10 cellular contexts compared by ENCODE assay signal in genomic region chr2:54589038-54589339, GRCh38.
A peak's percentile ranks its signal among the peaks of the same experiment; 100 is the strongest.
DNase-seq lines count a peak whose midpoint lies in the region; ATAC-seq lines count a peak whose summit lies in the region.
"Had no signal": no experiment of that assay in that cellular context is flagged by ENCODE, and none has a peak within 500 bp of the region (broad histone marks: within the 10 kb centered on the region; RNA-seq: fewer than 3 reads in every experiment).

No MANE protein-coding gene starts in this region.

- ATAC-seq in T-helper 17 cell: no peak
- ATAC-seq in right cardiac atrium: no peak
- no peak for ATAC-seq in stimulated activated naive CD8-positive, alpha-beta T cell treated with anti-CD3 and anti-CD28 coated beads, Interleukin-15, amount 100 ng/mL, for 72 hours
- ATAC-seq: HCT116 had no signal

- H3K4me1 Mint-ChIP-seq in activated T-cell treated with anti-CD3 and anti-CD28 coated beads, Interleukin-2, amount 50 U/mL, for 24 hours (ENCODE audit: low read depth): peaks cover 91% of the 10 kb centered on the region
- peaks cover 67% of the 10 kb centered on the region for H3K4me1 Mint-ChIP-seq in T-helper 17 cell
- peaks cover 93% of the 10 kb centered on the region for H3K4me1 Mint-ChIP-seq in stimulated activated naive CD8-positive, alpha-beta T cell treated with anti-CD3 and anti-CD28 coated beads, Interleukin-15, amount 100 ng/mL, for 72 hours

- H3K9me3 ChIP-seq in T-helper 17 cell (ENCODE audit: control insufficient read depth, low read length, poor library complexity, severe bottlenecking): no peaks in the 10 kb centered on the region
- no peaks in the 10 kb centered on the region for H3K9me3 ChIP-seq in right cardiac atrium (ENCODE audit: control insufficient read depth, low read length)

- H3K27ac ChIP-seq in right cardiac atrium (ENCODE audit: low read length): peak overlapping the region; percentile 92

- H3K4me1 ChIP-seq in right cardiac atrium (ENCODE audit: control insufficient read depth, insufficient read depth, low read length): peaks cover 22% of the 10 kb centered on the region

- no peaks in the 10 kb centered on the region for H3K27me3 ChIP-seq in right cardiac atrium (ENCODE audit: control insufficient read depth, insufficient read depth)

- H3K27me3 Mint-ChIP-seq in activated T-cell treated with anti-CD3 and anti-CD28 coated beads, Interleukin-2, amount 50 U/mL, for 24 hours: no peaks in the 10 kb centered on the region
- H3K27me3 Mint-ChIP-seq in T-helper 17 cell: no peaks in the 10 kb centered on the region
- H3K27me3 Mint-ChIP-seq in stimulated activated naive CD8-positive, alpha-beta T cell treated with anti-CD3 and anti-CD28 coated beads, Interleukin-15, amount 100 ng/mL, for 72 hours: no peaks in the 10 kb centered on the region

- no peaks in the 10 kb centered on the region for H3K9me3 Mint-ChIP-seq in activated T-cell treated with anti-CD3 and anti-CD28 coated beads, Interleukin-2, amount 50 U/mL, for 24 hours
- no peaks in the 10 kb centered on the region for H3K9me3 Mint-ChIP-seq in stimulated activated naive CD8-positive, alpha-beta T cell treated with anti-CD3 and anti-CD28 coated beads, Interleukin-15, amount 100 ng/mL, for 72 hours

- 68% methylated on average over 4 of the region's 4 CpGs for WGBS in right cardiac atrium

- no peaks in the 10 kb centered on the region for H3K36me3 Mint-ChIP-seq in activated T-cell treated with anti-CD3 and anti-CD28 coated beads, Interleukin-2, amount 50 U/mL, for 24 hours (ENCODE audit: low read depth)
- H3K36me3 Mint-ChIP-seq in T-helper 17 cell (ENCODE audit: low read depth): no peaks in the 10 kb centered on the region

- peak overlapping the region; percentile 60 for H3K4me3 Mint-ChIP-seq in activated T-cell treated with anti-CD3 and anti-CD28 coated beads, Interleukin-2, amount 50 U/mL, for 24 hours
- H3K4me3 Mint-ChIP-seq in T-helper 17 cell: peak overlapping the region; percentile 63
- H3K4me3 Mint-ChIP-seq in stimulated activated naive CD8-positive, alpha-beta T cell treated with anti-CD3 and anti-CD28 coated beads, Interleukin-15, amount 100 ng/mL, for 72 hours: peak overlapping the region; percentile 58 to 76

- intact Hi-C loops in right cardiac atrium (cut with DNase I): no loop called here

- no peak overlapping the region for H3K4me3 ChIP-seq in right cardiac atrium (ENCODE audit: low read length)

- peak overlapping the region; percentile 94 for H3K27ac Mint-ChIP-seq in activated T-cell treated with anti-CD3 and anti-CD28 coated beads, Interleukin-2, amount 50 U/mL, for 24 hours
- H3K27ac Mint-ChIP-seq in T-helper 17 cell: peak overlapping the region; percentile 94
- H3K27ac Mint-ChIP-seq in stimulated activated naive CD8-positive, alpha-beta T cell treated with anti-CD3 and anti-CD28 coated beads, Interleukin-15, amount 100 ng/mL, for 72 hours: peak overlapping the region; percentile 77 to 88

- no peak for DNase-seq in activated T-cell treated with anti-CD3 and anti-CD28 coated beads, Interleukin-2, amount 50 U/mL, for 24 hours
- DNase-seq in activated T-cell treated with anti-CD3 and anti-CD28 coated beads for 4 hours: no peak
- DNase-seq in T-helper 17 cell: no peak
- DNase-seq in right cardiac atrium: no peak
- DNase-seq in stimulated activated naive CD8-positive, alpha-beta T cell treated with anti-CD3 and anti-CD28 coated beads, Interleukin-15, amount 100 ng/mL, for 72 hours: no peak
- no peak for DNase-seq in NCI-H1436 treated with DMSO at 0.1 percent for 48 hours (lab: John Stamatoyannopoulos, UW)
- DNase-seq in medulla oblongata (ENCODE audit: extremely low spot score): no peak
- no peak for DNase-seq in middle frontal gyrus (ENCODE audit: extremely low spot score, low spot score)
- DNase-seq: stimulated activated naive CD4-positive, alpha-beta T cell treated with Interleukin-2 at 50 U/mL for 16 hours had no signal
